11 cellular contexts compared by ENCODE assay signal in the genomic region with DNA sequence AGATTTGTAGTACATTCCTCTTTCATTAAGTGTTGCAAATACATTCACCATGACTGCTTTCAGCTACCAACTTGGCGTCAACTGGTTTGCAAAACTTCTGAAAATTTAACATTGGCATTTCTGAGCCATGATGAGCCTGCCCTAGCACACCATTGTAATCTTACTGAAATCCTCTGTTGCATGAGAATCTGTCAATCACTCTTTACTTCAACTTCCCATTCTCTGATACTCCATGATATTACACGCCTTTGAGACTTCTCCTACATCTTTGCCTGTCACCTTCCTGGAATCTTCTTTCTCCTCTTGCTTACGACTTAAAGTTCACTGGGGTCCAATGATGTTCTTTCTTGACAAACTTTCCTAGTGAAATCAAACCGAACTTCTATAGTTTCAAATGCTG. TPM values are rescaled to one million over a fixed set of nuclear protein-coding genes. Genes with fewer than 3 reads are reported as not detected.
"Had no signal": no experiment of that assay in that cellular context is flagged by ENCODE, and none has a peak within 500 bp of the region (broad histone marks: within the 10 kb centered on the region; RNA-seq: fewer than 3 reads in every experiment).

No MANE protein-coding gene starts in this region.

- H2AFZ ChIP-seq: GM23248 had no signal

- H3K9ac ChIP-seq: GM23248, KMS-11 had no signal

- DNase-seq: GM23248, H9, HCEC 1CT, IMR-90, KBM-7 had no signal

- H3K4me2 ChIP-seq: KMS-11 had no signal

- H3K27ac ChIP-seq: GM23248, HL-60, KMS-11 had no signal

- FAIRE-seq: H1, H54, HTR-8/SVneo had no signal

- H3K4me3 ChIP-seq: GM23248 had no signal

RNA-seq across cellular contexts. Expression of gene EBLN1, which starts 32.2 kb away (rescaled TPM):
- total RNA-seq: GM23248, H1, H9, HT-29, IMR-90 had no signal
- polyA plus RNA-seq: GM23248, H1, IMR-90 had no signal
